Comparison of ENCODE assay signal across 8 cellular contexts in genomic region chr11:66344550-66345315, GRCh38. TPM values are rescaled to one million over a fixed set of nuclear protein-coding genes. Genes with fewer than 3 reads are reported as not detected.
A peak's percentile ranks its signal among the peaks of the same experiment; 100 is the strongest.
DNase-seq lines count a peak whose midpoint lies in the region; ATAC-seq, FAIRE-seq and TF ChIP-seq lines count a peak whose summit lies in the region.

TSS of gene BRMS1 (minus strand) at chr11:66345104. CDS start at chr11:66342234, 2,870 bp downstream.

- peaks cover 0 to 16% (median 3%) of the 10 kb centered on the region in 3 donors for H3K36me3 ChIP-seq in pancreas
- peaks cover 20 to 23% of the 10 kb centered on the region in 2 donors for H3K36me3 ChIP-seq in thyroid gland

- TF ChIP-seq POLR2A in GM10847 (IDR thresholded peaks at IDR 0.05; ENCODE audit: extremely low read depth, insufficient read length): peak; percentile 90
- TF ChIP-seq POLR2A in thyroid gland (IDR thresholded peaks at IDR 0.05): peak in 1 of 2 donors; percentile 80

- peaks cover 0 to 33% (median 23%) of the 10 kb centered on the region in 3 donors for H3K4me1 ChIP-seq in pancreas
- H3K4me1 ChIP-seq in thyroid gland: peaks cover 27 to 30% of the 10 kb centered on the region in 2 donors

- H3K27me3 ChIP-seq in pancreas (no peaks in the 10 kb centered on the region), thyroid gland (no peaks in the 10 kb centered on the region)

- H3K27ac ChIP-seq in pancreas (peak within 1 kb of the TSS; percentile 70 to 89 (median 77)), thyroid gland (peak within 1 kb of the TSS; percentile 61 to 81 (median 64))

- intact Hi-C loops in Right ventricle myocardium superior (cut with DNase I): no loop called here
- intact Hi-C loops in pancreas (cut with DNase I): no loop called here
- intact Hi-C loops in thyroid gland (cut with DNase I): no loop called here

- WGBS in pancreas, 2 donors: 0 to 1% methylated on average over 59 of the region's 59 CpGs
- WGBS in thyroid gland, 2 donors: 0 to 3% methylated on average over 9 to 18 of the region's 59 CpGs

- TF ChIP-seq CTCF in pancreas (IDR thresholded peaks at IDR 0.05) (peak in 1 of 4 donors; percentile 11), thyroid gland (IDR thresholded peaks at IDR 0.05) (peak in 4 of 6 experiments; percentile 14 to 43 (median 28))

- FAIRE-seq in pancreas (lab: Jason Lieb, UNC): no peak

- peak; percentile 71 for ATAC-seq in HG02678 (IDR thresholded peaks at IDR 0.05; ENCODE audit: unreplicated experiment)
- ATAC-seq in Right ventricle myocardium superior (ENCODE audit: poor library complexity): peak; percentile 90
- ATAC-seq in pancreas: peak; percentile 77 to 90 (median 82)

- no peaks in the 10 kb centered on the region for H3K9me3 ChIP-seq in pancreas
- no peaks in the 10 kb centered on the region for H3K9me3 ChIP-seq in thyroid gland

- DNase-seq in NCI-H1417 treated with DMSO at 0.1 percent for 48 hours (lab: John Stamatoyannopoulos, UW) (peak; percentile 82), SW 1271 (lab: John Stamatoyannopoulos, UW) (peak; percentile 88 to 92), Right ventricle myocardium superior (peak; percentile 100), pancreas (peak; percentile 96 to 99 (median 98)), thyroid gland (peak; percentile 98 to 99)
- DNase-seq in activated naive CD8-positive, alpha-beta T cell treated with anti-CD3 and anti-CD28 coated beads, Interleukin-2, amount 50 U/mL, for 16 hours (ENCODE audit: low read depth, low spot score): peak; percentile 85

- H3K4me3 ChIP-seq in pancreas (peak within 1 kb of the TSS; percentile 55 to 91 (median 88)), thyroid gland (replicated peaks in 1 of 3) (peak within 1 kb of the TSS; percentile 81 to 92 (median 90))

RNA-seq across cellular contexts. Expression of gene BRMS1, which starts in this region (rescaled TPM):
- total RNA-seq in Right ventricle myocardium superior (15.1 TPM), pancreas (10 to 100 TPM; 14.3 to 22.0 (median 19.7) TPM), thyroid gland (10 to 100 TPM; 41.4 to 64.4 (median 53.8) TPM)
- polyA plus RNA-seq in pancreas: 10 to 100 TPM; 46.9 to 65.0 TPM

Comparison
In these comparisons a context has a peak if more than half of its experiments do, and no peak if none do; other contexts are left out.
1. Peak in every context shown above with its lines: DNase-seq, ATAC-seq, H3K4me3 ChIP-seq and H3K27ac ChIP-seq.